Comparison of ENCODE assay signal across 8 cellular contexts in genomic region chr5:64766934-64767333, GRCh38. TPM values are rescaled to one million over a fixed set of nuclear protein-coding genes. Genes with fewer than 3 reads are reported as not detected.
DNase-seq lines count a peak whose midpoint lies in the region; TF ChIP-seq lines count a peak whose summit lies in the region.

No MANE protein-coding gene starts in this region.

- no peaks in the 10 kb centered on the region for H3K27me3 Mint-ChIP-seq in nephron (ENCODE audit: low read depth)

- H2AFZ ChIP-seq in Karpas-422 (ENCODE audit: low read length): no peak overlapping the region

- H3K36me3 Mint-ChIP-seq in nephron (ENCODE audit: low read depth): peaks cover 15% of the 10 kb centered on the region

- H3K9me3 Mint-ChIP-seq in nephron: no peaks in the 10 kb centered on the region

- peaks cover 40% of the 10 kb centered on the region for H3K4me1 Mint-ChIP-seq in nephron

- peak overlapping the region; percentile 100 for H3K27ac Mint-ChIP-seq in nephron

- peak overlapping the region; percentile 94 for H3K4me2 ChIP-seq in Karpas-422 (ENCODE audit: low read depth, low read length, poor library complexity, severe bottlenecking)

- no peaks in the 10 kb centered on the region for H3K9me2 ChIP-seq in Karpas-422 (replicated peaks; ENCODE audit: insufficient read depth, low read length)

- no peaks in the 10 kb centered on the region for H4K20me1 ChIP-seq in Karpas-422 (ENCODE audit: insufficient read depth, low read depth, low read length)

- H3K79me2 ChIP-seq in Karpas-422 (ENCODE audit: low read length): peaks cover 95% of the 10 kb centered on the region

- H3K9me3 ChIP-seq in Karpas-422 (ENCODE audit: low read length): no peaks in the 10 kb centered on the region

- H3K4me3 Mint-ChIP-seq in nephron: peak overlapping the region; percentile 97 to 99 (median 98)

- DNase-seq in CD1c-positive myeloid dendritic cell (ENCODE audit: extremely low spot score) (peak; percentile 52), Karpas-422 (peak; percentile 48), cardiac fibroblast (ENCODE audit: low read depth in 2 of 2) (no peak), substantia nigra (lab: John Stamatoyannopoulos, UW) (no peak), COLO829 (ENCODE audit: low spot score) (no peak), SK-N-DZ (ENCODE audit: low spot score) (no peak), GDM1 (lab: John Stamatoyannopoulos, UW) (no peak)

- H3K9ac ChIP-seq in Karpas-422 (ENCODE audit: low read length): peak overlapping the region; percentile 87

- H3K4me3 ChIP-seq in Karpas-422 (ENCODE audit: low read length) (peak overlapping the region; percentile 81), cardiac fibroblast (replicated peaks in 1 of 2; ENCODE audit: low read depth in 2 of 2, low read length in 2 of 2) (peak overlapping the region; percentile 84 to 91)

- H3K27ac ChIP-seq in Karpas-422 (ENCODE audit: low read length): peak overlapping the region; percentile 71; the same call in 1 of the 2 replicates
- no peak overlapping the region for H3K27ac ChIP-seq in substantia nigra (ENCODE audit: low read depth, low read length, poor library complexity, severe bottlenecking)

- no peaks in the 10 kb centered on the region for H3K27me3 ChIP-seq in Karpas-422 (ENCODE audit: low read length)

- H3K4me1 ChIP-seq in Karpas-422 (ENCODE audit: low read length): peaks cover 46% of the 10 kb centered on the region

- H3K36me3 ChIP-seq in Karpas-422 (ENCODE audit: insufficient read depth, low read length): peaks cover 29% of the 10 kb centered on the region; the same call in 1 of the 2 replicates

- TF ChIP-seq CTCF in cardiac fibroblast (IDR thresholded peaks at IDR 0.05; ENCODE audit: low read depth, low read length) (no peak), nephron (IDR thresholded peaks at IDR 0.05; ENCODE audit: unreplicated experiment in 3 of 3) (no peak)

RNA-seq across cellular contexts. Expression of gene SREK1IP1, which starts 1.6 kb away (rescaled TPM):
- 3.3 and 29.4 TPM in 2 replicates for total RNA-seq in Karpas-422 (2014; rRNA removed; shearing (Covaris generic); ENCODE audit: low replicate concordance)
- polyA plus RNA-seq in SK-N-DZ (2014; cell fraction: cytosol; rRNA removed): 9.7 and 19.8 TPM in 2 replicates
- polyA plus RNA-seq in SK-N-DZ (2014; cell fraction: nucleus; rRNA removed): 5.1 and 14.5 TPM in 2 replicates

RNA-seq across cellular contexts. Expression of gene CWC27, which starts 1.8 kb away (rescaled TPM):
- 19.5 and 24.5 TPM in 2 replicates for total RNA-seq in Karpas-422 (2014; rRNA removed; shearing (Covaris generic); ENCODE audit: low replicate concordance)
- polyA plus RNA-seq in SK-N-DZ (2014; cell fraction: cytosol; rRNA removed): 15.6 and 17.1 TPM in 2 replicates
- 9.2 and 17.9 TPM in 2 replicates for polyA plus RNA-seq in SK-N-DZ (2014; cell fraction: nucleus; rRNA removed)

Comparison
In these comparisons a context has a peak if more than half of its experiments do, and no peak if none do; other contexts are left out.
1. DNase-seq: peak in CD1c-positive myeloid dendritic cell (single experiment) and Karpas-422 (single experiment); none in cardiac fibroblast (0 of 2), substantia nigra (0 of 49), COLO829 (single experiment), SK-N-DZ (single experiment) and GDM1 (single experiment).